8 cellular contexts compared by ENCODE assay signal in genomic region chr5:171390883-171391677, GRCh38. TPM values are rescaled to one million over a fixed set of nuclear protein-coding genes. Genes with fewer than 3 reads are reported as not detected.
DNase-seq lines count a peak whose midpoint lies in the region; ATAC-seq and TF ChIP-seq lines count a peak whose summit lies in the region.

No MANE protein-coding gene starts in this region.

- intact Hi-C loops in CD8-positive, alpha-beta T cell (cut with DNase I, micrococcal nuclease) = loop anchor here in 1 of 2 experiments (10.0 kb wide), 2 partner anchors 1384 to 1806 kb away; partner anchors contain the start of genes DUSP1 and SPDL1
- intact Hi-C loops in ascending aorta (cut with DNase I) = no loop called here
- intact Hi-C loops in posterior vena cava (cut with DNase I) = no loop called here
- intact Hi-C loops in left ventricle myocardium superior (cut with micrococcal nuclease) = no loop called here

- peaks cover 50% of the 10 kb centered on the region for H3K4me1 ChIP-seq in CD8-positive, alpha-beta T cell (ENCODE audit: insufficient read depth, low read length)
- H3K4me1 ChIP-seq in HUES6 (ENCODE audit: control insufficient read depth, insufficient read depth, low read length) (peaks cover 16% of the 10 kb centered on the region), ascending aorta (peaks cover 0 to 18% of the 10 kb centered on the region in 2 donors)

- H3K27me3 Mint-ChIP-seq in CD8-positive, alpha-beta T cell (ENCODE audit: low read depth) = no peaks in the 10 kb centered on the region
- peaks cover 11% of the 10 kb centered on the region for H3K27me3 Mint-ChIP-seq in activated naive CD8-positive, alpha-beta T cell treated with anti-CD3 and anti-CD28 coated beads, Interleukin-2, amount 50 U/mL, for 24 hours
- no peaks in the 10 kb centered on the region for H3K27me3 Mint-ChIP-seq in mesothelial cell of epicardium (ENCODE audit: low read depth)

- no peaks in the 10 kb centered on the region for H3K27me3 ChIP-seq in CD8-positive, alpha-beta T cell (ENCODE audit: insufficient read depth, low read length)
- no peaks in the 10 kb centered on the region for H3K27me3 ChIP-seq in HUES6 (ENCODE audit: control insufficient read depth, insufficient read depth, low read length)
- H3K27me3 ChIP-seq in ascending aorta = no peaks in the 10 kb centered on the region

- no peak for TF ChIP-seq CTCF in CD8-positive, alpha-beta T cell (IDR thresholded peaks at IDR 0.05)
- TF ChIP-seq CTCF in mesothelial cell of epicardium (IDR thresholded peaks at IDR 0.05; ENCODE audit: unreplicated experiment) (no peak), ascending aorta (IDR thresholded peaks at IDR 0.05) (no peak)

- no peak overlapping the region for H3K9ac ChIP-seq in HUES6 (ENCODE audit: low read length)

- no peak for ATAC-seq in CD8-positive, alpha-beta T cell
- no peak for ATAC-seq in activated naive CD8-positive, alpha-beta T cell treated with anti-CD3 and anti-CD28 coated beads, Interleukin-2, amount 50 U/mL, for 24 hours
- ATAC-seq in left ventricle myocardium superior = no peak

- CTCF ChIA-PET in CD8-positive, alpha-beta T cell (lab: Charles Lee) = no interaction called here

- H3K9me3 ChIP-seq in CD8-positive, alpha-beta T cell (ENCODE audit: low read length) = no peaks in the 10 kb centered on the region
- H3K9me3 ChIP-seq in HUES6 (ENCODE audit: control insufficient read depth, insufficient read depth, low read depth, low read length) (no peaks in the 10 kb centered on the region), ascending aorta (no peaks in the 10 kb centered on the region)

- POLR2A ChIA-PET in CD8-positive, alpha-beta T cell (lab: Charles Lee) = no interaction called here

- no peak overlapping the region for H3K4me3 ChIP-seq in CD8-positive, alpha-beta T cell (ENCODE audit: low read depth, low read length)
- H3K4me3 ChIP-seq in HUES6 (ENCODE audit: low read depth, low read length) (peak overlapping the region; percentile 89), ascending aorta (no peak overlapping the region)

- H3K27ac Mint-ChIP-seq in CD8-positive, alpha-beta T cell = peak overlapping the region; percentile 87
- peak overlapping the region; percentile 100 for H3K27ac Mint-ChIP-seq in activated naive CD8-positive, alpha-beta T cell treated with anti-CD3 and anti-CD28 coated beads, Interleukin-2, amount 50 U/mL, for 24 hours
- peak overlapping the region; percentile 39 for H3K27ac Mint-ChIP-seq in mesothelial cell of epicardium

- peaks cover 77% of the 10 kb centered on the region for H3K36me3 Mint-ChIP-seq in CD8-positive, alpha-beta T cell
- peaks cover 86% of the 10 kb centered on the region for H3K36me3 Mint-ChIP-seq in activated naive CD8-positive, alpha-beta T cell treated with anti-CD3 and anti-CD28 coated beads, Interleukin-2, amount 50 U/mL, for 24 hours (ENCODE audit: low read depth)
- peaks cover 25% of the 10 kb centered on the region for H3K36me3 Mint-ChIP-seq in mesothelial cell of epicardium

- H3K4me1 Mint-ChIP-seq in CD8-positive, alpha-beta T cell (ENCODE audit: low read depth) = peaks cover 68% of the 10 kb centered on the region
- peaks cover 79% of the 10 kb centered on the region for H3K4me1 Mint-ChIP-seq in activated naive CD8-positive, alpha-beta T cell treated with anti-CD3 and anti-CD28 coated beads, Interleukin-2, amount 50 U/mL, for 24 hours
- peaks cover 37% of the 10 kb centered on the region for H3K4me1 Mint-ChIP-seq in mesothelial cell of epicardium

- H3K4me3 Mint-ChIP-seq in CD8-positive, alpha-beta T cell = peak overlapping the region; percentile 70
- H3K4me3 Mint-ChIP-seq in activated naive CD8-positive, alpha-beta T cell treated with anti-CD3 and anti-CD28 coated beads, Interleukin-2, amount 50 U/mL, for 24 hours = peak overlapping the region; percentile 98
- H3K4me3 Mint-ChIP-seq in mesothelial cell of epicardium = peak overlapping the region; percentile 95

- peak in 1 of 7 experiments; percentile 28 for DNase-seq in CD8-positive, alpha-beta T cell
- no peak for DNase-seq in activated naive CD8-positive, alpha-beta T cell treated with anti-CD3 and anti-CD28 coated beads, Interleukin-2, amount 50 U/mL, for 24 hours
- DNase-seq in mesothelial cell of epicardium (ENCODE audit: low spot score in 2 of 2, unreplicated experiment in 2 of 2) (peak in 1 of 2 experiments; percentile 28), ascending aorta (ENCODE audit: low spot score in 2 of 2) (no peak), posterior vena cava (ENCODE audit: low spot score) (no peak), NCI-H146 treated with DMSO at 0.1 percent for 48 hours (lab: John Stamatoyannopoulos, UW; ENCODE audit: unreplicated experiment) (no peak), left ventricle myocardium superior (no peak)

- H3K36me3 ChIP-seq in CD8-positive, alpha-beta T cell (ENCODE audit: insufficient read depth, low read length) = peaks cover 25% of the 10 kb centered on the region
- H3K36me3 ChIP-seq in HUES6 (ENCODE audit: control insufficient read depth, insufficient read depth, low read length) (peaks cover 77% of the 10 kb centered on the region), ascending aorta (peaks cover 28 to 50% of the 10 kb centered on the region in 2 donors)

- no peaks in the 10 kb centered on the region for H3K9me3 Mint-ChIP-seq in CD8-positive, alpha-beta T cell
- H3K9me3 Mint-ChIP-seq in activated naive CD8-positive, alpha-beta T cell treated with anti-CD3 and anti-CD28 coated beads, Interleukin-2, amount 50 U/mL, for 24 hours = no peaks in the 10 kb centered on the region
- H3K9me3 Mint-ChIP-seq in mesothelial cell of epicardium = no peaks in the 10 kb centered on the region

- no peak overlapping the region for H3K27ac ChIP-seq in CD8-positive, alpha-beta T cell (ENCODE audit: low read depth, low read length)
- H3K27ac ChIP-seq in HUES6 (ENCODE audit: low read depth, low read length) = no peak overlapping the region
- no peak overlapping the region for H3K27ac ChIP-seq in ascending aorta

RNA-seq across cellular contexts. Expression of gene NPM1, which starts 3.4 kb away (rescaled TPM):
- 1,000 to 10,000 TPM; 1,297 to 1,299 TPM for total RNA-seq in CD8-positive, alpha-beta T cell
- total RNA-seq in mesothelial cell of epicardium (1,674 to 1,837 TPM (median 1,792 TPM) in 3 replicates), ascending aorta (269 TPM), posterior vena cava (100 to 1,000 TPM; 500 to 508 TPM), left ventricle myocardium superior (420 TPM)

RNA-seq across cellular contexts. Expression of gene FGF18, which starts 28.4 kb away (rescaled TPM):
- total RNA-seq in CD8-positive, alpha-beta T cell = under 1 TPM; 0.57 to 0.83 TPM
- total RNA-seq in mesothelial cell of epicardium (10.2 to 11.7 TPM (median 11.3 TPM) in 3 replicates), ascending aorta (6.9 TPM), posterior vena cava (10 to 100 TPM in 1 of 2 donors, 1 to 10 TPM in 1; 6.6 to 11.5 TPM), left ventricle myocardium superior (18.5 TPM)

Comparison
In these comparisons a context has a peak if more than half of its experiments do, and no peak if none do; other contexts are left out.
1. H3K27ac Mint-ChIP-seq: peak in every context shown above with its lines; median percentile 100 in activated naive CD8-positive, alpha-beta T cell treated with anti-CD3 and anti-CD28 coated beads, Interleukin-2, amount 50 U/mL, for 24 hours; 87 in CD8-positive, alpha-beta T cell; 39 in mesothelial cell of epicardium.